In genomic region chr2:157876066-157876770, GRCh38 we compare ENCODE assay signal across 1 cellular context.
TF ChIP-seq lines count a peak whose summit lies in the region.

ACVR1 (minus strand) TSS chr2:157876330; CDS start chr2:157799493, 76,837 bp downstream.

TF ChIP-seq in HepG2, 621 proteins besides CTCF, POLR2A, EP300 and RAD21 (continued from another document and continues in another):
- TF ChIP-seq ARID5B (CRISPR knock-in tag; IDR thresholded peaks at IDR 0.05): peak; percentile 69
- no peak for TF ChIP-seq NKX3-1 (CRISPR knock-in tag; IDR thresholded peaks at IDR 0.05)
- TF ChIP-seq HHEX (CRISPR knock-in tag; IDR thresholded peaks at IDR 0.05): no peak
- no peak for TF ChIP-seq FOXO4 (CRISPR knock-in tag; conservative IDR thresholded peaks at IDR 0.05)
- peak; percentile 93 for TF ChIP-seq KDM2A (CRISPR knock-in tag; IDR thresholded peaks at IDR 0.05; ENCODE audit: borderline replicate concordance, low read depth)
- TF ChIP-seq ZSCAN31 (CRISPR knock-in tag; IDR thresholded peaks at IDR 0.05; ENCODE audit: low read depth): no peak
- TF ChIP-seq ATF3 (CRISPR knock-in tag; IDR thresholded peaks at IDR 0.05): peak; percentile 51; the same call in 1 of the 2 replicates
- TF ChIP-seq HINFP (CRISPR knock-in tag; IDR thresholded peaks at IDR 0.05; ENCODE audit: low read depth): no peak
- TF ChIP-seq TBL1XR1 (IDR thresholded peaks at IDR 0.05; ENCODE audit: borderline replicate concordance, low read length, partially characterized antibody): peak; percentile 36
- no peak for TF ChIP-seq TRIM22 (IDR thresholded peaks at IDR 0.05)
- TF ChIP-seq CCDC6 (CRISPR knock-in tag; IDR thresholded peaks at IDR 0.05): peak; percentile 33; the same call in 1 of the 2 replicates
- TF ChIP-seq ATRX (CRISPR knock-in tag; IDR thresholded peaks at IDR 0.05; ENCODE audit: borderline replicate concordance): no peak
- peak; percentile 43 for TF ChIP-seq HNRNPLL (IDR thresholded peaks at IDR 0.05; ENCODE audit: low read depth, low read length, poor library complexity, severe bottlenecking)
- 0 out of 2 replicates have a peak, but pooled peaks have one; percentile 27 for TF ChIP-seq ZNF121 (CRISPR knock-in tag; IDR thresholded peaks at IDR 0.05)
- peak; percentile 73 for TF ChIP-seq KAT8 (CRISPR knock-in tag; IDR thresholded peaks at IDR 0.05)
- no peak for TF ChIP-seq PRPF4 (IDR thresholded peaks at IDR 0.05; ENCODE audit: low read depth, low read length, poor library complexity, severe bottlenecking)
- peak; percentile 44; the same call in 1 of the 2 replicates for TF ChIP-seq ETV5 (CRISPR knock-in tag; IDR thresholded peaks at IDR 0.05; ENCODE audit: borderline replicate concordance)
- TF ChIP-seq HNRNPK (IDR thresholded peaks at IDR 0.05; ENCODE audit: low read depth, low read length, poor library complexity, severe bottlenecking): peak; percentile 80
- peak; percentile 65; the same call in 1 of the 2 replicates for TF ChIP-seq YEATS4 (CRISPR knock-in tag; IDR thresholded peaks at IDR 0.05; ENCODE audit: borderline replicate concordance)
- TF ChIP-seq NFKBIZ (CRISPR knock-in tag; IDR thresholded peaks at IDR 0.05): 0 out of 2 replicates have a peak, but pooled peaks have one; percentile 72
- TF ChIP-seq FUBP1 (CRISPR knock-in tag; IDR thresholded peaks at IDR 0.05; ENCODE audit: borderline replicate concordance): no peak
- no peak for TF ChIP-seq FOXA1 (IDR thresholded peaks at IDR 0.05)
- 0 out of 2 replicates have a peak, but pooled peaks have one; percentile 3 for TF ChIP-seq FOXA1 (CRISPR knock-in tag; IDR thresholded peaks at IDR 0.05)
- no peak for TF ChIP-seq FIP1L1 (IDR thresholded peaks at IDR 0.05; ENCODE audit: borderline replicate concordance, insufficient read depth, low read depth, low read length)
- TF ChIP-seq ZFP36L2 (CRISPR knock-in tag; IDR thresholded peaks at IDR 0.05): no peak
- TF ChIP-seq XRCC5 (optimal IDR thresholded peaks at IDR 0.05; ENCODE audit: low read length): peak; percentile 65
- peak; percentile 67; the same call in 1 of the 2 replicates for TF ChIP-seq ERF (CRISPR knock-in tag; IDR thresholded peaks at IDR 0.05)
- no peak for TF ChIP-seq ZNF530 (CRISPR knock-in tag; IDR thresholded peaks at IDR 0.05; ENCODE audit: low read depth)
- 0 out of 2 replicates have a peak, but pooled peaks have one; percentile 35 for TF ChIP-seq E2F1 (CRISPR knock-in tag; IDR thresholded peaks at IDR 0.05)
- TF ChIP-seq POLR2G (IDR thresholded peaks at IDR 0.05; ENCODE audit: low read depth, low read length): peak; percentile 77
- TF ChIP-seq MYNN (CRISPR knock-in tag; IDR thresholded peaks at IDR 0.05; ENCODE audit: low read depth): no peak
- TF ChIP-seq CHD2 (IDR thresholded peaks at IDR 0.05; ENCODE audit: low read depth, low read length): peak; percentile 37; the same call in 1 of the 2 replicates
- peak; percentile 78 for TF ChIP-seq RBFOX2 (IDR thresholded peaks at IDR 0.05; ENCODE audit: low read depth, low read length)
- TF ChIP-seq ZMYM4 (CRISPR knock-in tag; IDR thresholded peaks at IDR 0.05): peak; percentile 64
- TF ChIP-seq ZFP1 (CRISPR knock-in tag; IDR thresholded peaks at IDR 0.05): no peak; the same call in 1 of the 2 replicates
- peak; percentile 8; the same call in 1 of the 2 replicates for TF ChIP-seq STAG1 (CRISPR knock-in tag; IDR thresholded peaks at IDR 0.05)
- TF ChIP-seq ZNF263 (CRISPR knock-in tag; IDR thresholded peaks at IDR 0.05): peak; percentile 100
- no peak for TF ChIP-seq ZNF780A (CRISPR knock-in tag; IDR thresholded peaks at IDR 0.05)
- peak; percentile 15; the same call in 1 of the 2 replicates for TF ChIP-seq IRF9 (CRISPR knock-in tag; IDR thresholded peaks at IDR 0.05; ENCODE audit: borderline replicate concordance)
- 0 out of 2 replicates have a peak, but pooled peaks have one; percentile 42 for TF ChIP-seq SNAPC2 (CRISPR knock-in tag; IDR thresholded peaks at IDR 0.05)
- TF ChIP-seq ZFP36L1 (CRISPR knock-in tag; IDR thresholded peaks at IDR 0.05): no peak
- TF ChIP-seq WIZ (CRISPR knock-in tag; IDR thresholded peaks at IDR 0.05): no peak
- TF ChIP-seq PCBP2 (optimal IDR thresholded peaks at IDR 0.05; ENCODE audit: low read depth, low read length, poor library complexity, severe bottlenecking): no peak
- TF ChIP-seq FOSL2 (CRISPR knock-in tag; IDR thresholded peaks at IDR 0.05): peak; percentile 48
- no peak for TF ChIP-seq LRRFIP1 (CRISPR knock-in tag; conservative IDR thresholded peaks at IDR 0.05)
- no peak for TF ChIP-seq ARID2 (CRISPR knock-in tag; IDR thresholded peaks at IDR 0.05; ENCODE audit: borderline replicate concordance)
- TF ChIP-seq SNAPC5 (CRISPR knock-in tag; IDR thresholded peaks at IDR 0.05; ENCODE audit: borderline replicate concordance): no peak
- peak; percentile 63; the same call in 1 of the 2 replicates for TF ChIP-seq KMT2A (CRISPR knock-in tag; IDR thresholded peaks at IDR 0.05)
- TF ChIP-seq MAFF (IDR thresholded peaks at IDR 0.05; ENCODE audit: low read depth, low read length): no peak
